12 cellular contexts compared by ENCODE assay signal in the genomic region with DNA sequence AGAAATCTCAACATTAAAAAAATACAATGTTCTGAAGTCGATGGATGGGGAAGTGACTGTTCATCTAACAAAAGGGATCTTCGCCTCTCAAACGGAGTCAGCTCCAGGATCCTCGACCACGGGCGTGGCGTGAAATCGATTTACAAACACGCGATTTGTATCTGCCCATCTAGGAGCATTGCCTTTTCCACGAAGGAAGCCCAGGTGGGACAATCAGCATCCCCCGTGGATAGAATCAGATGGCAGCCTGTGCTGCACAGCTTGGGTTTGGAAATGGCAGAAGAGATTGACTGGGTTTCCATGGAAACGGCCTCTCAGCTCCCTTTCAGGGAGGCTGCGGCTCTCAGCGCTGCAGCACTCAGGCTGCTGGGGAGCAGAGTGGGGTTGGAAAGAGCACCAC.
DNase-seq lines count a peak whose midpoint lies in the region; ATAC-seq, FAIRE-seq and TF ChIP-seq lines count a peak whose summit lies in the region.
"Had no signal": no experiment of that assay in that cellular context is flagged by ENCODE, and none has a peak within 500 bp of the region (broad histone marks: within the 10 kb centered on the region; RNA-seq: fewer than 3 reads in every experiment).

No MANE protein-coding gene starts in this region.

- no peak overlapping the region for H3K23ac ChIP-seq in mesenchymal stem cell (ENCODE audit: low read length in 2 of 2)

- H3K4me2 ChIP-seq in astrocyte (ENCODE audit: low read length) (peak overlapping the region; percentile 90), mesenchymal stem cell (ENCODE audit: low read length, poor library complexity, severe bottlenecking) (peak overlapping the region; percentile 77)

- H3K18ac ChIP-seq in mesenchymal stem cell (ENCODE audit: low read depth in 1 of 2, low read length in 2 of 2), result no peak overlapping the region

- H3K36me3 ChIP-seq in astrocyte (ENCODE audit: insufficient read depth, low read length) (no peaks in the 10 kb centered on the region), mesenchymal stem cell (ENCODE audit: control insufficient read depth in 1 of 2, insufficient read depth in 2 of 2, low read depth in 1 of 2, low read length in 2 of 2) (no peaks in the 10 kb centered on the region)
- H3K36me3 ChIP-seq: upper lobe of right lung had no signal

- peak overlapping the region; percentile 71 for H3K4me3 Mint-ChIP-seq in astrocyte (ENCODE audit: unreplicated experiment)
- H3K4me3 Mint-ChIP-seq: activated CD8-positive, alpha-beta T cell treated with anti-CD3 and anti-CD28 coated beads, Interleukin-2, amount 10 ng/mL, durations not matched to agents 7 days and 5 days; central memory CD8-positive, alpha-beta T cell had no signal

- in situ Hi-C loops in KBM-7 (cut with MboI; ENCODE audit: low pct_unique_long_range_greater_than_20kb, low sequenced_read_pairs), result no loop called here

- H2BK120ac ChIP-seq in mesenchymal stem cell (ENCODE audit: low read depth, low read length), result no peak overlapping the region

- H3K27me3 Mint-ChIP-seq in astrocyte (ENCODE audit: low read depth, unreplicated experiment), result peaks cover 37% of the 10 kb centered on the region

- H3K4me3 ChIP-seq in astrocyte (ENCODE audit: insufficient read depth, low read depth, low read length) (peak overlapping the region; percentile 54), mesenchymal stem cell (ENCODE audit: insufficient read depth in 1 of 2, low read depth in 1 of 2, low read length in 2 of 2) (peak overlapping the region in 1 of 2 experiments; percentile 50)
- H3K4me3 ChIP-seq: GM12878, upper lobe of right lung had no signal

- H3K9ac ChIP-seq in astrocyte (ENCODE audit: low read length) (peak overlapping the region; percentile 57), mesenchymal stem cell (ENCODE audit: low read length) (peak overlapping the region; percentile 66)

- H2AFZ ChIP-seq in astrocyte (ENCODE audit: low read depth, low read length) (peak overlapping the region; percentile 84), mesenchymal stem cell (ENCODE audit: low read depth, low read length) (no peak overlapping the region)

- no peaks in the 10 kb centered on the region for H3K9me3 ChIP-seq in astrocyte (ENCODE audit: insufficient read depth, low read depth, low read length)
- H3K9me3 ChIP-seq in mesenchymal stem cell (ENCODE audit: control insufficient read depth, low read length), result no peaks in the 10 kb centered on the region
- H3K9me3 ChIP-seq: upper lobe of right lung had no signal

- H3K79me2 ChIP-seq in astrocyte (ENCODE audit: insufficient read depth, low read length), result no peaks in the 10 kb centered on the region

- H3K9me3 Mint-ChIP-seq in astrocyte (ENCODE audit: unreplicated experiment), result no peaks in the 10 kb centered on the region
- H3K9me3 Mint-ChIP-seq: central memory CD8-positive, alpha-beta T cell had no signal

- no peaks in the 10 kb centered on the region for H4K20me1 ChIP-seq in astrocyte (ENCODE audit: insufficient read depth, low read length)

- no peak overlapping the region for H2BK5ac ChIP-seq in mesenchymal stem cell (ENCODE audit: low read depth, low read length, poor library complexity, severe bottlenecking)

- H3K27me3 ChIP-seq in astrocyte (ENCODE audit: insufficient read depth, low read length) (peaks cover 32% of the 10 kb centered on the region), mesenchymal stem cell (ENCODE audit: control insufficient read depth in 1 of 2, insufficient read depth in 1 of 2, low read length in 2 of 2) (peaks cover 32 to 51% of the 10 kb centered on the region in 2 experiments)

- TF ChIP-seq CTCF in astrocyte (IDR thresholded peaks at IDR 0.05; ENCODE audit: insufficient read depth, low read depth, low read length), result no peak

- H3K36me3 Mint-ChIP-seq in astrocyte (ENCODE audit: low read depth, unreplicated experiment), result no peaks in the 10 kb centered on the region

- no peak overlapping the region for H2BK15ac ChIP-seq in mesenchymal stem cell (ENCODE audit: low read depth, poor library complexity, severe bottlenecking)

- WGBS in mesenchymal stem cell, result 34% methylated on average over 15 of the region's 15 CpGs

- H4K8ac ChIP-seq in mesenchymal stem cell (ENCODE audit: low read length), result peak overlapping the region; percentile 9

- FAIRE-seq in astrocyte (lab: Jason Lieb, UNC), result no peak
- FAIRE-seq: GM12878 had no signal

- H3K4me1 ChIP-seq in astrocyte (ENCODE audit: insufficient read depth, low read length), result peaks cover 4% of the 10 kb centered on the region
- H3K4me1 ChIP-seq in mesenchymal stem cell (ENCODE audit: control insufficient read depth, insufficient read depth, low read depth, low read length), result peaks cover 9% of the 10 kb centered on the region
- H3K4me1 ChIP-seq: upper lobe of right lung had no signal

- no peaks in the 10 kb centered on the region for H3K4me1 Mint-ChIP-seq in astrocyte (ENCODE audit: low read depth, unreplicated experiment)
- H3K4me1 Mint-ChIP-seq: central memory CD8-positive, alpha-beta T cell had no signal

- ATAC-seq in HG03442 (IDR thresholded peaks at IDR 0.05; ENCODE audit: unreplicated experiment) (no peak), HG02970 (IDR thresholded peaks at IDR 0.05; ENCODE audit: low FRiP score, unreplicated experiment) (no peak)
- ATAC-seq: activated CD8-positive, alpha-beta T cell treated with anti-CD3 and anti-CD28 coated beads, Interleukin-2, amount 10 ng/mL, durations not matched to agents 7 days and 5 days; GM12878 had no signal

- H4K91ac ChIP-seq in mesenchymal stem cell (ENCODE audit: low read length), result no peak overlapping the region

- peak; percentile 36 for DNase-seq in AG08396 (ENCODE audit: low spot score)
- peak; percentile 84 for DNase-seq in NCI-H146 (lab: John Stamatoyannopoulos, UW)
- DNase-seq in astrocyte (ENCODE audit: low read depth), result peak; percentile 17
- DNase-seq in mesenchymal stem cell, result no peak
- no peak for DNase-seq in stimulated activated CD4-positive, alpha-beta T cell treated with anti-CD3 and anti-CD28 coated beads, Interleukin-4, amount 100 ng/mL, for 1 hour
- no peak for DNase-seq in KBM-7
- DNase-seq: activated CD8-positive, alpha-beta T cell treated with anti-CD3 and anti-CD28 coated beads, Interleukin-2, amount 10 ng/mL, durations not matched to agents 7 days and 5 days; upper lobe of right lung had no signal

- H2BK12ac ChIP-seq in mesenchymal stem cell (ENCODE audit: low read length in 2 of 2), result no peak overlapping the region

- no peak overlapping the region for H3K14ac ChIP-seq in mesenchymal stem cell (ENCODE audit: low read length in 2 of 2)

- H3K79me1 ChIP-seq in mesenchymal stem cell (replicated peaks; ENCODE audit: low read length, poor library complexity, severe bottlenecking), result no peaks in the 10 kb centered on the region

- H3K27ac ChIP-seq in astrocyte (ENCODE audit: low read depth, low read length) (no peak overlapping the region), mesenchymal stem cell (ENCODE audit: low read length, poor library complexity, severe bottlenecking) (no peak overlapping the region)
- H3K27ac ChIP-seq: upper lobe of right lung had no signal

- no peak overlapping the region for H3K4ac ChIP-seq in mesenchymal stem cell (ENCODE audit: low read depth in 1 of 2, low read length in 2 of 2)

- no peak overlapping the region for H2AK5ac ChIP-seq in mesenchymal stem cell (ENCODE audit: low read length, severe bottlenecking)

- no peak overlapping the region for H3K27ac Mint-ChIP-seq in astrocyte (ENCODE audit: unreplicated experiment)
- H3K27ac Mint-ChIP-seq: activated CD8-positive, alpha-beta T cell treated with anti-CD3 and anti-CD28 coated beads, Interleukin-2, amount 10 ng/mL, durations not matched to agents 7 days and 5 days had no signal

Comparison
In these comparisons a context has a peak if more than half of its experiments do, and no peak if none do; other contexts are left out.
1. DNase-seq: peak in AG08396 (single experiment), NCI-H146 (single experiment) and astrocyte (single experiment); none in mesenchymal stem cell (single experiment), stimulated activated CD4-positive, alpha-beta T cell treated with anti-CD3 and anti-CD28 coated beads, Interleukin-4, amount 100 ng/mL, for 1 hour (single experiment) and KBM-7 (single experiment).